Comparison of ENCODE assay signal across 25 cellular contexts in genomic region chr4:82434949-82435348, GRCh38. TPM values are rescaled to one million over a fixed set of nuclear protein-coding genes. Genes with fewer than 3 reads are reported as not detected.
DNase-seq lines count a peak whose midpoint lies in the region; ATAC-seq and TF ChIP-seq lines count a peak whose summit lies in the region.
"Had no signal": no experiment of that assay in that cellular context is flagged by ENCODE, and none has a peak within 500 bp of the region (broad histone marks: within the 10 kb centered on the region; RNA-seq: fewer than 3 reads in every experiment).

No MANE protein-coding gene starts in this region.

- H3K36me3 ChIP-seq in GM23338 (ENCODE audit: insufficient read depth): peaks cover 16% of the 10 kb centered on the region; the same call in 1 of the 2 replicates
- peaks cover 3 to 72% of the 10 kb centered on the region in 2 donors for H3K36me3 ChIP-seq in neuronal stem cell (replicated peaks in 1 of 2; ENCODE audit: control insufficient read depth in 2 of 2, insufficient read depth in 2 of 2, low read length in 2 of 2)
- H3K36me3 ChIP-seq in adrenal gland (replicated peaks in 1 of 2): no peaks in the 10 kb centered on the region

- no peak overlapping the region for H3K14ac ChIP-seq in neuronal stem cell (ENCODE audit: low read length)

- H3K27ac ChIP-seq in GM23338 (ENCODE audit: low read depth): no peak overlapping the region
- no peak overlapping the region for H3K27ac ChIP-seq in neuronal stem cell (replicated peaks; ENCODE audit: low read length)
- H3K27ac ChIP-seq in adrenal gland: no peak overlapping the region
- H3K27ac ChIP-seq: A549 had no signal

- H3K27me3 Mint-ChIP-seq in activated T-cell treated with anti-CD3 and anti-CD28 coated beads, Interleukin-2, amount 50 U/mL, for 24 hours: no peaks in the 10 kb centered on the region
- peaks cover 9% of the 10 kb centered on the region for H3K27me3 Mint-ChIP-seq in GM23338 (ENCODE audit: insufficient read depth, low read depth, poor library complexity)
- H3K27me3 Mint-ChIP-seq in activated T-helper 17 cell treated with anti-CD3 and anti-CD28 coated beads, Interleukin-2, amount 50 U/mL, for 72 hours: no peaks in the 10 kb centered on the region
- H3K27me3 Mint-ChIP-seq: CD4-positive, alpha-beta memory T cell had no signal

- no peak for TF ChIP-seq CTCF in GM23338 (conservative IDR thresholded peaks at IDR 0.05; ENCODE audit: low read depth in 2 of 2)
- TF ChIP-seq CTCF in adrenal gland (IDR thresholded peaks at IDR 0.05): no peak

- intact Hi-C loops in adrenal gland (cut with DNase I): no loop called here

- peaks cover 89% of the 10 kb centered on the region for H3K36me3 Mint-ChIP-seq in activated T-cell treated with anti-CD3 and anti-CD28 coated beads, Interleukin-2, amount 50 U/mL, for 24 hours (ENCODE audit: low read depth)
- peaks cover 48% of the 10 kb centered on the region for H3K36me3 Mint-ChIP-seq in GM23338 (ENCODE audit: low read depth)
- peaks cover 98% of the 10 kb centered on the region for H3K36me3 Mint-ChIP-seq in activated T-helper 17 cell treated with anti-CD3 and anti-CD28 coated beads, Interleukin-2, amount 50 U/mL, for 72 hours (ENCODE audit: low read depth)

- no peak overlapping the region for H3K4ac ChIP-seq in neuronal stem cell (ENCODE audit: low read length)

- H3K4me3 Mint-ChIP-seq in activated T-cell treated with anti-CD3 and anti-CD28 coated beads, Interleukin-2, amount 50 U/mL, for 24 hours: peak overlapping the region; percentile 31
- H3K4me3 Mint-ChIP-seq in GM23338: 0 out of 3 replicates have a peak overlapping the region, but pooled peaks have one; percentile 17
- peak overlapping the region; percentile 99 for H3K4me3 Mint-ChIP-seq in activated T-helper 17 cell treated with anti-CD3 and anti-CD28 coated beads, Interleukin-2, amount 50 U/mL, for 72 hours
- H3K4me3 Mint-ChIP-seq: CD4-positive, alpha-beta memory T cell had no signal

- H2BK120ac ChIP-seq in neuronal stem cell (ENCODE audit: low read depth, low read length): no peak overlapping the region

- H3K4me3 ChIP-seq in GM23338 (no peak overlapping the region), neuronal stem cell (ENCODE audit: low read length in 2 of 2) (no peak overlapping the region), adrenal gland (no peak overlapping the region)
- H3K4me3 ChIP-seq: A549, GM12878, MG63 had no signal

- no peaks in the 10 kb centered on the region for H3K9me2 ChIP-seq in GM23338 (ENCODE audit: insufficient read depth)

- H3K4me1 Mint-ChIP-seq in activated T-cell treated with anti-CD3 and anti-CD28 coated beads, Interleukin-2, amount 50 U/mL, for 24 hours (ENCODE audit: low read depth): peaks cover 79% of the 10 kb centered on the region
- H3K4me1 Mint-ChIP-seq in GM23338: peaks cover 33% of the 10 kb centered on the region
- H3K4me1 Mint-ChIP-seq in activated T-helper 17 cell treated with anti-CD3 and anti-CD28 coated beads, Interleukin-2, amount 50 U/mL, for 72 hours: peaks cover 32% of the 10 kb centered on the region

- H3K9me3 Mint-ChIP-seq in activated T-cell treated with anti-CD3 and anti-CD28 coated beads, Interleukin-2, amount 50 U/mL, for 24 hours: no peaks in the 10 kb centered on the region
- H3K9me3 Mint-ChIP-seq in GM23338: no peaks in the 10 kb centered on the region
- no peaks in the 10 kb centered on the region for H3K9me3 Mint-ChIP-seq in activated T-helper 17 cell treated with anti-CD3 and anti-CD28 coated beads, Interleukin-2, amount 50 U/mL, for 72 hours
- H3K9me3 Mint-ChIP-seq: CD4-positive, alpha-beta memory T cell had no signal

- no peak overlapping the region for H2BK12ac ChIP-seq in neuronal stem cell (ENCODE audit: low read length)

- DNase-seq in activated T-cell treated with anti-CD3 and anti-CD28 coated beads, Interleukin-2, amount 50 U/mL, for 24 hours: no peak
- no peak for DNase-seq in activated T-cell treated with anti-CD3 and anti-CD28 coated beads, Interleukin-2, amount 50 U/mL, for 48 hours
- no peak for DNase-seq in GM23338 (ENCODE audit: low spot score)
- DNase-seq in neuronal stem cell (ENCODE audit: low spot score): no peak
- DNase-seq in adrenal gland: no peak
- no peak for DNase-seq in NCI-H2171 treated with DMSO at 0.1 percent for 48 hours (lab: John Stamatoyannopoulos, UW)
- DNase-seq: C1 segment of cervical spinal cord; CD4-positive, alpha-beta memory T cell; COR-L47; DMS53; EL; GDM1; HCEC 1CT; KBM-7; MG63; NCI-H1105 treated with DMSO at 0.1 percent for 48 hours; NCI-H146; NCI-H1930; NCI-H2107; NCI-H446 treated with DMSO at 0.1 percent for 48 hours; NCI-H69; SHP77 treated with DMSO at 0.1 percent for 48 hours had no signal

- no peak for TF ChIP-seq POLR2A in adrenal gland (IDR thresholded peaks at IDR 0.05)

- H3K23ac ChIP-seq in neuronal stem cell (ENCODE audit: low read depth, low read length, poor library complexity): no peak overlapping the region

- H4K8ac ChIP-seq in neuronal stem cell (ENCODE audit: low read depth, low read length): peak overlapping the region; percentile 50

- no peak overlapping the region for H2BK5ac ChIP-seq in neuronal stem cell (ENCODE audit: low read length)

- H4K20me1 ChIP-seq in GM23338 (replicated peaks; ENCODE audit: insufficient read depth): peaks cover 86% of the 10 kb centered on the region

- no peak overlapping the region for H2BK15ac ChIP-seq in neuronal stem cell (ENCODE audit: low read length)

- H4K91ac ChIP-seq in neuronal stem cell (ENCODE audit: low read depth, low read length, poor library complexity): no peak overlapping the region

- H3K79me2 ChIP-seq in GM23338 (replicated peaks; ENCODE audit: insufficient read depth): peaks cover 96% of the 10 kb centered on the region

- H3K79me1 ChIP-seq in neuronal stem cell (ENCODE audit: low read depth, low read length): no peaks in the 10 kb centered on the region

- H3K4me1 ChIP-seq in GM23338 (ENCODE audit: insufficient read depth): peaks cover 32% of the 10 kb centered on the region
- peaks cover 4 to 6% of the 10 kb centered on the region in 2 donors for H3K4me1 ChIP-seq in neuronal stem cell (ENCODE audit: control insufficient read depth in 2 of 2, insufficient read depth in 1 of 2, low read depth in 1 of 2, low read length in 2 of 2)
- peaks cover 0 to 7% of the 10 kb centered on the region in 2 donors for H3K4me1 ChIP-seq in adrenal gland (replicated peaks in 1 of 2)

- WGBS in neuronal stem cell (ENCODE audit: extremely low coverage in 2 of 2, insufficient read length in 2 of 2, insufficient replicate concordance in 1 of 2), 2 donors: no CpG with 5 or more reads among the region's 7 CpGs
- WGBS in adrenal gland, 4 donors: 93 to 96% (median 93%) methylated on average over 7 of the region's 7 CpGs

- no peak overlapping the region for H2AFZ ChIP-seq in GM23338
- no peak overlapping the region for H2AFZ ChIP-seq in neuronal stem cell (ENCODE audit: low read length)

- H3K27me3 ChIP-seq in GM23338 (ENCODE audit: insufficient read depth): no peaks in the 10 kb centered on the region
- no peaks in the 10 kb centered on the region for H3K27me3 ChIP-seq in neuronal stem cell (ENCODE audit: control insufficient read depth in 3 of 3, insufficient read depth in 3 of 3, low read depth in 1 of 3, low read length in 3 of 3)
- H3K27me3 ChIP-seq in adrenal gland: no peaks in the 10 kb centered on the region
- H3K27me3 ChIP-seq: MG63 had no signal

- H3F3A ChIP-seq in GM23338 (replicated peaks; ENCODE audit: low read depth): 0 out of 2 replicates have a peak, but pooled peaks cover 7% of the 10 kb centered on the region

- H3K27ac Mint-ChIP-seq in activated T-cell treated with anti-CD3 and anti-CD28 coated beads, Interleukin-2, amount 50 U/mL, for 24 hours: peak overlapping the region; percentile 97
- H3K27ac Mint-ChIP-seq in GM23338: no peak overlapping the region
- H3K27ac Mint-ChIP-seq in activated T-helper 17 cell treated with anti-CD3 and anti-CD28 coated beads, Interleukin-2, amount 50 U/mL, for 72 hours: peak overlapping the region; percentile 92

- H3K9me3 ChIP-seq in neuronal stem cell (replicated peaks in 1 of 2; ENCODE audit: control insufficient read depth in 2 of 2, insufficient read depth in 1 of 2, low read depth in 1 of 2, low read length in 2 of 2) (no peaks in the 10 kb centered on the region), adrenal gland (replicated peaks in 1 of 3) (no peaks in the 10 kb centered on the region)
- H3K9me3 ChIP-seq: A549, MG63 had no signal

- H2AK5ac ChIP-seq in neuronal stem cell (ENCODE audit: low read depth, low read length): no peak overlapping the region

- no peak overlapping the region for H3K4me2 ChIP-seq in GM23338
- H3K4me2 ChIP-seq in neuronal stem cell (ENCODE audit: insufficient read depth, low read length, poor library complexity, severe bottlenecking): no peak overlapping the region
- H3K4me2 ChIP-seq: A549 had no signal

- no peak overlapping the region for H3K18ac ChIP-seq in neuronal stem cell (ENCODE audit: low read length)

- no peak overlapping the region for H3K9ac ChIP-seq in neuronal stem cell (ENCODE audit: low read depth, low read length, poor library complexity)

- no peak for ATAC-seq in GM23338
- ATAC-seq in activated T-helper 17 cell treated with anti-CD3 and anti-CD28 coated beads, Interleukin-2, amount 50 U/mL, for 72 hours (replicated peaks): no peak
- ATAC-seq: A549, GM12878 had no signal

TF ChIP-seq in GM23338, 12 proteins besides CTCF, POLR2A, EP300 and RAD21:
- no peak for TF ChIP-seq POLR2AphosphoS5 (IDR thresholded peaks at IDR 0.05; ENCODE audit: low read depth)

RNA-seq across cellular contexts. Expression of gene ENOPH1, which starts 4.6 kb away (rescaled TPM):
- total RNA-seq in GM23338 (2014; rRNA removed; shearing (Covaris generic)): 105 and 131 TPM in 2 replicates
- 137 and 146 TPM in 2 replicates for polyA plus RNA-seq in GM23338 (2016; fragmentation: Nextera tagmentation; extraction: Ambion mirVana)
- 10 to 100 TPM; 48.0 to 61.1 TPM for total RNA-seq in activated T-helper 17 cell treated with anti-CD3 and anti-CD28 coated beads, Interleukin-2, amount 50 U/mL, for 72 hours
- polyA plus RNA-seq in neuronal stem cell (2013, experiment 1 of 2): 40.1 TPM
- 37.1 TPM for polyA plus RNA-seq in neuronal stem cell (2013, experiment 2 of 2)
- 10 to 100 TPM; 22.7 to 40.9 (median 29.2) TPM for total RNA-seq in adrenal gland
- 10 to 100 TPM; 44.4 to 65.7 (median 44.6) TPM for polyA plus RNA-seq in adrenal gland

RNA-seq across cellular contexts. Expression of gene HNRNPDL, which starts 4.7 kb away (rescaled TPM):
- 243 and 250 TPM in 2 replicates for total RNA-seq in GM23338 (2014; rRNA removed; shearing (Covaris generic))
- polyA plus RNA-seq in GM23338 (2016; fragmentation: Nextera tagmentation; extraction: Ambion mirVana) (336 and 354 TPM in 2 replicates), adrenal gland (100 to 1,000 TPM; 203 to 285 (median 205) TPM)
- 100 to 1,000 TPM; 158 to 260 TPM for total RNA-seq in activated T-helper 17 cell treated with anti-CD3 and anti-CD28 coated beads, Interleukin-2, amount 50 U/mL, for 72 hours
- polyA plus RNA-seq in neuronal stem cell (2013, experiment 1 of 2): 345 TPM
- 337 TPM for polyA plus RNA-seq in neuronal stem cell (2013, experiment 2 of 2)
- total RNA-seq in adrenal gland: 100 to 1,000 TPM in 6 of 8 donors, 10 to 100 TPM in 2; 76.2 to 202 (median 154) TPM

Comparison
In these comparisons a context has a peak if more than half of its experiments do, and no peak if none do; other contexts are left out.
1. H3K4me3 Mint-ChIP-seq: peak in every context shown above with its lines; median percentile 99 in activated T-helper 17 cell treated with anti-CD3 and anti-CD28 coated beads, Interleukin-2, amount 50 U/mL, for 72 hours; 31 in activated T-cell treated with anti-CD3 and anti-CD28 coated beads, Interleukin-2, amount 50 U/mL, for 24 hours; 17 in GM23338.